Comparison of ENCODE assay signal across 1 cellular context in genomic region chr14:90303382-90303943, GRCh38.
TF ChIP-seq lines count a peak whose summit lies in the region.

No MANE protein-coding gene starts in this region.

TF ChIP-seq in liver, 16 proteins besides CTCF, POLR2A, EP300 and RAD21 (continued from another document):
- no peak for TF ChIP-seq ZBTB33 (IDR thresholded peaks at IDR 0.05)
- no peak for TF ChIP-seq FOXA2 (IDR thresholded peaks at IDR 0.05)
